9 cellular contexts compared by ENCODE assay signal in genomic region chr2:197873293-197873701, GRCh38.
DNase-seq lines count a peak whose midpoint lies in the region; ATAC-seq and TF ChIP-seq lines count a peak whose summit lies in the region.
"Had no signal": no experiment of that assay in that cellular context is flagged by ENCODE, and none has a peak within 500 bp of the region (broad histone marks: within the 10 kb centered on the region; RNA-seq: fewer than 3 reads in every experiment).

No MANE protein-coding gene starts in this region.

- H3K4me3 ChIP-seq in fibroblast of the aortic adventitia (ENCODE audit: low read depth, low read length), result no peak overlapping the region

- peak; percentile 44 for DNase-seq in H4 (ENCODE audit: low spot score)
- DNase-seq in RPMI7951 (ENCODE audit: low read depth), result peak; percentile 42
- DNase-seq in fibroblast of the aortic adventitia (ENCODE audit: low read depth), result peak; percentile 34
- DNase-seq in posterior cingulate gyrus, result peak in 9 of 10 donors; percentile 11 to 87 (median 45)
- no peak for DNase-seq in NOMO-1 treated with dmso at 0.1 percent for 144 hours (lab: John Stamatoyannopoulos, UW; ENCODE audit: unreplicated experiment)
- DNase-seq in activated naive CD4-positive, alpha-beta T cell treated with Interleukin-2 at 50 U/mL for 16 hours, result no peak
- DNase-seq: NCI-H345 had no signal

- intact Hi-C loops in posterior cingulate gyrus (cut with DNase I), result no loop called here

- no peak for TF ChIP-seq CTCF in fibroblast of the aortic adventitia (IDR thresholded peaks at IDR 0.05; ENCODE audit: insufficient read depth, low read length)

- ATAC-seq in GM18517 (IDR thresholded peaks at IDR 0.05; ENCODE audit: unreplicated experiment) (no peak), GM18907 (IDR thresholded peaks at IDR 0.05; ENCODE audit: unreplicated experiment) (no peak)

Comparison
In these comparisons a context has a peak if more than half of its experiments do, and no peak if none do; other contexts are left out.
1. DNase-seq: peak in H4 (single experiment), RPMI7951 (single experiment), fibroblast of the aortic adventitia (single experiment) and posterior cingulate gyrus (9 of 10); none in NOMO-1 treated with dmso at 0.1 percent for 144 hours (single experiment) and activated naive CD4-positive, alpha-beta T cell treated with Interleukin-2 at 50 U/mL for 16 hours (single experiment).